Comparison of ENCODE assay signal across 10 cellular contexts in the genomic region with DNA sequence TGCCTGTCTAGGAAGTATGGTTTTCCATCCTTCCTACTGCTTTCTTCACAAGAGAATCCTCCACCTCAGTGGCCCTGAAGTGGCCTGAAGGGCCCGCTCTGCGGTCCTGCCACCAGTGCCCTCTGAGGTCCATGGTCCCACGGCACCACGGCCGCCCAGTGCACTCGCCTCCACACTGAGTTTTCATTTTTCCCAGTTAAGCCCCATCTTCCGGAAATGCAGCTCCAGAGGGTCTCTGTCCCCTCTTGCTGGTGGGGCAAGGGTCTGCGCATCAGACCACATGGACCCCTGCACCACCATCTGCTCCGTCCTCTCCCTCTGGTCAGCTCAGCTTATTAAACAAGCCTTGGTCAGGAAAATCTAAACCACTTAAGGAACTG. TPM values are rescaled to one million over a fixed set of nuclear protein-coding genes. Genes with fewer than 3 reads are reported as not detected.
A peak's percentile ranks its signal among the peaks of the same experiment; 100 is the strongest.
DNase-seq lines count a peak whose midpoint lies in the region; ATAC-seq lines count a peak whose summit lies in the region.
"Had no signal": no experiment of that assay in that cellular context is flagged by ENCODE, and none has a peak within 500 bp of the region (broad histone marks: within the 10 kb centered on the region; RNA-seq: fewer than 3 reads in every experiment).

No MANE protein-coding gene starts in this region.

- H3K27ac ChIP-seq in thymus (ENCODE audit: low read depth), result peak overlapping the region; percentile 66

- WGBS in thymus, result 99% methylated on average over 9 of the region's 9 CpGs

- H3K4me1 ChIP-seq in thymus (ENCODE audit: control insufficient read depth, insufficient read depth, low read length), result peaks cover 46% of the 10 kb centered on the region

- no peak overlapping the region for H3K4me3 ChIP-seq in thymus (ENCODE audit: low read length)

- no peak for ATAC-seq in Right ventricle myocardium superior (ENCODE audit: poor library complexity)
- no peak for ATAC-seq in left cardiac atrium
- ATAC-seq in left colon, result no peak
- no peak for ATAC-seq in GM18511 (IDR thresholded peaks at IDR 0.05; ENCODE audit: unreplicated experiment)
- no peak for ATAC-seq in HG03460 (IDR thresholded peaks at IDR 0.05; ENCODE audit: unreplicated experiment)
- ATAC-seq: left lobe of liver had no signal

- no peaks in the 10 kb centered on the region for H3K9me3 ChIP-seq in thymus (ENCODE audit: control insufficient read depth)

- H3K36me3 ChIP-seq in thymus (ENCODE audit: control insufficient read depth, insufficient read depth), result peaks cover 6% of the 10 kb centered on the region

- DNase-seq in Right ventricle myocardium superior (peak; percentile 23), left cardiac atrium (no peak), left colon (peak; percentile 6 to 25), SW480 (ENCODE audit: low spot score) (no peak)
- DNase-seq in activated CD8-positive, alpha-beta memory T cell treated with anti-CD3 and anti-CD28 coated beads for 24 hours, result peak; percentile 56
- DNase-seq: NCI-H510A treated with DMSO at 0.1 percent for 48 hours had no signal

- intact Hi-C loops in Right ventricle myocardium superior (cut with DNase I), result no loop called here
- intact Hi-C loops in left cardiac atrium (cut with DNase I), result no loop called here
- intact Hi-C loops in left colon (cut with DNase I, micrococcal nuclease), result no loop called here

- no peaks in the 10 kb centered on the region for H3K27me3 ChIP-seq in thymus (ENCODE audit: control insufficient read depth, insufficient read depth)

RNA-seq across cellular contexts. Expression of gene DUSP28, which starts 4.0 kb away (rescaled TPM):
- total RNA-seq in Right ventricle myocardium superior, result 11.5 TPM
- total RNA-seq in left cardiac atrium, result 1 to 10 TPM; 8.1 to 8.2 TPM
- 1 to 10 TPM; 4.1 to 6.0 TPM for total RNA-seq in left colon
- polyA plus RNA-seq in thymus, result 9.0 TPM

RNA-seq across cellular contexts. Expression of gene RNPEPL1, which starts 4.1 kb away (rescaled TPM):
- total RNA-seq in Right ventricle myocardium superior (89.5 TPM), left cardiac atrium (10 to 100 TPM; 47.3 to 67.6 TPM), left colon (100 to 1,000 TPM in 1 of 2 donors, 10 to 100 TPM in 1; 91.4 to 107 TPM)
- polyA plus RNA-seq in thymus, result 109 TPM

RNA-seq across cellular contexts. Expression of gene ANKMY1, which starts 6.4 kb away (rescaled TPM):
- 5.6 TPM for total RNA-seq in Right ventricle myocardium superior
- 1 to 10 TPM; 4.9 to 8.1 TPM for total RNA-seq in left cardiac atrium
- total RNA-seq in left colon, result 10 to 100 TPM; 18.5 to 19.9 TPM
- polyA plus RNA-seq in thymus, result 10.3 TPM

RNA-seq across cellular contexts. Expression of gene CAPN10, which starts 22.4 kb away (rescaled TPM):
- total RNA-seq in Right ventricle myocardium superior (49.7 TPM), left cardiac atrium (10 to 100 TPM; 17.9 to 26.6 TPM), left colon (10 to 100 TPM; 33.6 to 36.1 TPM)
- polyA plus RNA-seq in thymus, result 67.0 TPM

Comparison
In these comparisons a context has a peak if more than half of its experiments do, and no peak if none do; other contexts are left out.
1. DNase-seq: peak in Right ventricle myocardium superior (single experiment), activated CD8-positive, alpha-beta memory T cell treated with anti-CD3 and anti-CD28 coated beads for 24 hours (single experiment) and left colon (2 of 2); none in left cardiac atrium (single experiment) and SW480 (single experiment).